Comparison of ENCODE assay signal across 11 cellular contexts in the genomic region with DNA sequence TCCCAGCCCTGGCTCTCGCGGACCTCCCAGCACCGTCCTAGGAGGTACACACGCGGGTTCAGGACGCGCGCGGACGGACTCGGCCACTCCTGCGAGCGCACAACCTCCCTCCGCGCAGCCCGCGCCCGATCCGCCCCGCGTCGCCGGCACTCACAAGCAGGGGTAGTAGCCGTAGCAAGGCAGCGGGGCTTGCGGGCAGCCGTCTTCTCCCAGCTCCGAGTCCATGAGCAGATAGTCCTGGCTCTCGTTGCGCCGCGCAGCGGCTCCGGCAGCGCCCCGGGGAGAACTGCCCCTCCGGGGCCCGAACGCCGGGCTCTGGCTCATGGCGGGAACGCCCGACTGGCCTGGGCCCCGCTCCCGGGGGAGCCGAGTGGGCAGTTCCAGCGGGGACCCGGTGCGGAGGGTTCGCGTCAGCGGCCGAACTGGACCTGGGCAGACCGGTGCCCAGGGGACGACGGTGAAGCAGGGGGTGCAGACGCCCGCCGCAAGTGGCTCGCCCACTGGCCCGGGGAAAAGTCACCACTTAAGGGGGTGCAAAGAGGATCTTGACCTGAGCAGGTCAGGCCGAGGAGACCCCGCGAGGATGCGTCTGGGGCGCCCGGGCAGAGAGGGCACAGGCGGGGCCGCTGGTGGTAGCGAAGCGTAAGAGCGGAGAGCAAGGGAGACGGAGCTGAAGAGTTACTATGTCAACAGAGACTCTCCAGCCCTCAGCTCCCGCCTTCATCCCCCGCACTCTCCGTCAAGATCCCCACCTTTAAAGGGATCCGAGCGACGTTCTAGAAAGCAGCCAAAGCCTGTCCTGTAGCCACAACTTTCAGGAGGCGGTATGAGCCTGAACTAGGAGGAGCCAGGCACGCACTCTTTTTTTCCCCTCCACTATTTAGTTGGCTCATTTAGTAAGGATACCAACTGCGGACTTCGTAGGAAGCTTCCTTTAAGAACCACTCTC. TPM values are rescaled to one million over a fixed set of nuclear protein-coding genes. Genes with fewer than 3 reads are reported as not detected.
A peak's percentile ranks its signal among the peaks of the same experiment; 100 is the strongest.
DNase-seq lines count a peak whose midpoint lies in the region; ATAC-seq and TF ChIP-seq lines count a peak whose summit lies in the region.
"Had no signal": no experiment of that assay in that cellular context is flagged by ENCODE, and none has a peak within 500 bp of the region (broad histone marks: within the 10 kb centered on the region; RNA-seq: fewer than 3 reads in every experiment).

Gene TRPC6, minus strand, starts transcription at position 828 of the 949 bp plus-strand sequence. Its CDS starts 504 bp downstream, at position 324.

- H3K27me3 ChIP-seq in HUES6 (ENCODE audit: control insufficient read depth, insufficient read depth, low read length) (peaks cover 49% of the 10 kb centered on the region), suprapubic skin (peaks cover 32% of the 10 kb centered on the region)

- POLR2A ChIA-PET in HEK293T (lab: Yijun Ruan, JAX) = no interaction called here

- DNase-seq in ecto neural progenitor cell (ENCODE audit: low spot score) (peak; percentile 76), lower leg skin (ENCODE audit: low spot score in 2 of 2) (no peak), suprapubic skin (ENCODE audit: low spot score in 2 of 2) (peak in 1 of 2 donors; percentile 58), NCI-H1694 treated with DMSO at 0.1 percent for 48 hours (lab: John Stamatoyannopoulos, UW) (no peak), HEK293T (ENCODE audit: extremely low spot score) (no peak)
- DNase-seq: activated CD4-positive, alpha-beta memory T cell treated with anti-CD3 and anti-CD28 coated beads, Interleukin-2, amount 10 ng/mL, durations not matched to agents 7 days and 5 days; naive B cell had no signal

- H3K36me3 ChIP-seq in HUES6 (ENCODE audit: control insufficient read depth, insufficient read depth, low read length) (no peaks in the 10 kb centered on the region), suprapubic skin (no peaks in the 10 kb centered on the region)

- no peak for TF ChIP-seq POLR2A in lower leg skin (IDR thresholded peaks at IDR 0.05)
- no peak for TF ChIP-seq POLR2A in suprapubic skin (IDR thresholded peaks at IDR 0.05)

- H3K27ac ChIP-seq in HUES6 (ENCODE audit: low read depth, low read length) = no peak within 1 kb of the TSS
- peak within 1 kb of the TSS; percentile 70 for H3K27ac ChIP-seq in suprapubic skin

- H3K4me3 ChIP-seq in HUES6 (ENCODE audit: low read depth, low read length) (peak within 1 kb of the TSS; percentile 71), lower leg skin (ENCODE audit: low read depth, poor library complexity, severe bottlenecking) (peak within 1 kb of the TSS; percentile 40), suprapubic skin (peak within 1 kb of the TSS; percentile 73)

- no peak for TF ChIP-seq EP300 in suprapubic skin (IDR thresholded peaks at IDR 0.05)

- H3K9ac ChIP-seq in HUES6 (ENCODE audit: low read length) = peak within 1 kb of the TSS; percentile 64

- CTCF ChIA-PET in HEK293T (lab: Yijun Ruan, JAX) = interaction anchor here (0.9 kb wide), 1 partner anchor 149 kb away, joined by 3 read pairs; no protein-coding TSS in a partner anchor

- intact Hi-C loops in lower leg skin (cut with DNase I; ENCODE audit: low total_unique reads) = no loop called here

- 1 to 5% methylated on average over 42 to 44 of the region's 83 CpGs for WGBS in lower leg skin, 2 donors
- under 1% methylated on average over 30 of the region's 83 CpGs for WGBS in suprapubic skin

- H3K9me3 ChIP-seq in HUES6 (ENCODE audit: control insufficient read depth, insufficient read depth, low read depth, low read length) = peaks cover 6% of the 10 kb centered on the region; the same call in 1 of the 2 replicates
- H3K9me3 ChIP-seq in suprapubic skin = no peaks in the 10 kb centered on the region

- TF ChIP-seq CTCF in lower leg skin (IDR thresholded peaks at IDR 0.05) = no peak
- TF ChIP-seq CTCF in suprapubic skin (IDR thresholded peaks at IDR 0.05) = no peak

- H3K4me1 ChIP-seq in HUES6 (ENCODE audit: control insufficient read depth, insufficient read depth, low read length) = peaks cover 12% of the 10 kb centered on the region; the same call in 1 of the 2 replicates
- H3K4me1 ChIP-seq in suprapubic skin = peaks cover 19% of the 10 kb centered on the region

- no peak for ATAC-seq in HG03520 (IDR thresholded peaks at IDR 0.05; ENCODE audit: unreplicated experiment)
- ATAC-seq in GM18502 (IDR thresholded peaks at IDR 0.05; ENCODE audit: poor library complexity, unreplicated experiment) = no peak

TF ChIP-seq in HEK293T, 16 proteins besides CTCF, POLR2A, EP300 and RAD21:
- TF ChIP-seq NFRKB (IDR thresholded peaks at IDR 0.05) (no peak), HDGF (IDR thresholded peaks at IDR 0.05; ENCODE audit: borderline replicate concordance) (no peak), CTBP1 (IDR thresholded peaks at IDR 0.05; ENCODE audit: borderline replicate concordance) (no peak), ARNT (IDR thresholded peaks at IDR 0.05) (no peak), TARDBP (IDR thresholded peaks at IDR 0.05) (no peak), BHLHE40 (IDR thresholded peaks at IDR 0.05; ENCODE audit: borderline replicate concordance) (no peak), SUZ12 (IDR thresholded peaks at IDR 0.05) (no peak), L3MBTL2 (conservative IDR thresholded peaks at IDR 0.05) (no peak), FOXK2 (IDR thresholded peaks at IDR 0.05) (no peak), FOXM1 (IDR thresholded peaks at IDR 0.05; ENCODE audit: borderline replicate concordance) (no peak), LEF1 (IDR thresholded peaks at IDR 0.05; ENCODE audit: borderline replicate concordance) (no peak), ZNF384 (IDR thresholded peaks at IDR 0.05) (no peak), SP1 (IDR thresholded peaks at IDR 0.05) (no peak), FOXA1 (IDR thresholded peaks at IDR 0.05) (no peak), ELF4 (IDR thresholded peaks at IDR 0.05) (no peak)
- TF ChIP-seq, protein P1, sequence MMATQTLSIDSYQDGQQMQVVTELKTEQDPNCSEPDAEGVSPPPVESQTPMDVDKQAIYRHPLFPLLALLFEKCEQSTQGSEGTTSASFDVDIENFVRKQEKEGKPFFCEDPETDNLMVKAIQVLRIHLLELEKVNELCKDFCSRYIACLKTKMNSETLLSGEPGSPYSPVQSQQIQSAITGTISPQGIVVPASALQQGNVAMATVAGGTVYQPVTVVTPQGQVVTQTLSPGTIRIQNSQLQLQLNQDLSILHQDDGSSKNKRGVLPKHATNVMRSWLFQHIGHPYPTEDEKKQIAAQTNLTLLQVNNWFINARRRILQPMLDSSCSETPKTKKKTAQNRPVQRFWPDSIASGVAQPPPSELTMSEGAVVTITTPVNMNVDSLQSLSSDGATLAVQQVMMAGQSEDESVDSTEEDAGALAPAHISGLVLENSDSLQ (IDR thresholded peaks at IDR 0.05) = no peak

RNA-seq across cellular contexts. Expression of gene TRPC6, which starts in this region (rescaled TPM):
- 1 to 10 TPM; 3.9 to 7.3 (median 6.0) TPM for total RNA-seq in lower leg skin
- total RNA-seq in suprapubic skin = 10 to 100 TPM in 1 of 4 donors, 1 to 10 TPM in 3; 2.0 to 28.3 (median 6.4) TPM
- total RNA-seq: activated CD4-positive, alpha-beta memory T cell treated with anti-CD3 and anti-CD28 coated beads, Interleukin-2, amount 10 ng/mL, durations not matched to agents 7 days and 5 days; M059J had no signal
